ENCODE assay signal across 16 cellular contexts in the genomic region with DNA sequence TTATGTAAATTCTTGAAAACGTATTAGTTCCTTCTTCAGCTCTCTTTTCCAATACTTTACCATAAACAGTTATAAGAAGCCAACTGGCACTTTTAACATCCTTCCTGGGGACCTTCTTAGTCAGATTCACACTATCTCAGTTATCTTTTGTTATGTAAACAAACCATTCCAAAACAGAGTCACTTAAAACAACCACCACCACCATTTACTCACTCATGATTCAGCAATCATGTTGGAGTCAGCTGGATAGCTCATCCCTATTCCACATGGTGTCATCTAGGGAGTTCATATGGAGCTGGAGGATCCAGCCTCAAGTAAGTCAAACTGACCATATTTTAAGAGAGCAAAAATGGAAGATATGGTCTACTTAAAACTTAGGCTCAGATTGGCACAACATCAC.
"Had no signal": no experiment of that assay in that cellular context is flagged by ENCODE, and none has a peak within 500 bp of the region (broad histone marks: within the 10 kb centered on the region; RNA-seq: fewer than 3 reads in every experiment).

No MANE protein-coding gene starts in this region.

- H3K27me3 Mint-ChIP-seq: memory B cell had no signal

- H3K4me1 Mint-ChIP-seq: memory B cell had no signal

- H3K4me1 ChIP-seq: left lung, upper lobe of right lung had no signal

- H3K36me3 ChIP-seq: esophagus muscularis mucosa, left lung, upper lobe of right lung had no signal

- H3K9me3 ChIP-seq: upper lobe of right lung had no signal

- H3K4me3 Mint-ChIP-seq: activated T-cell treated with anti-CD3 and anti-CD28 coated beads, Interleukin-2, amount 50 U/mL, for 24 hours; memory B cell; nephron progenitor cell had no signal

- H3K36me3 Mint-ChIP-seq: memory B cell had no signal

- H3K27ac Mint-ChIP-seq: activated naive CD4-positive, alpha-beta T cell treated with anti-CD3 and anti-CD28 coated beads, Interleukin-2, amount 50 U/mL, for 72 hours; activated T-cell treated with anti-CD3 and anti-CD28 coated beads, Interleukin-2, amount 50 U/mL, for 24 hours; memory B cell; nephron progenitor cell had no signal

- DNase-seq: activated CD4-positive, alpha-beta T cell treated with anti-CD3 and anti-CD28 coated beads, Interleukin-2, amount 50 U/mL, for 4 hours; activated effector memory CD4-positive, alpha-beta T cell treated with Interleukin-2 at 50 U/mL for 16 hours; activated T-cell treated with anti-CD3 and anti-CD28 coated beads, Interleukin-2, amount 50 U/mL, for 24 hours; amygdala; left lung; nephron progenitor cell; stimulated activated CD4-positive, alpha-beta T cell treated with anti-CD3 and anti-CD28 coated beads, Interleukin-4, amount 100 ng/mL, for 1 hour; stimulated activated CD8-positive, alpha-beta memory T cell treated with anti-CD3 and anti-CD28 coated beads, Interleukin-4, amount 100 ng/mL, for 48 hours; stimulated activated naive CD8-positive, alpha-beta T cell treated with anti-CD3 and anti-CD28 coated beads, Interleukin-15, Interleukin-2, amounts not matched to agents 100 U/mL and 50 U/mL, for 24 hours; upper lobe of right lung had no signal

- FAIRE-seq: endometrium, keratinocyte had no signal

- ATAC-seq: activated CD4-positive, CD25-positive, alpha-beta regulatory T cell treated with anti-CD3 and anti-CD28 coated beads, Interleukin-2, amount 50 U/mL, for 24 hours; activated naive CD4-positive, alpha-beta T cell treated with anti-CD3 and anti-CD28 coated beads, Interleukin-2, amount 50 U/mL, for 72 hours; left lung; stimulated activated naive CD8-positive, alpha-beta T cell treated with anti-CD3 and anti-CD28 coated beads, Interleukin-15, Interleukin-2, amounts not matched to agents 100 U/mL and 50 U/mL, for 24 hours; upper lobe of right lung had no signal

- H3K27ac ChIP-seq: esophagus muscularis mucosa, left lung, upper lobe of right lung had no signal

- H3K27me3 ChIP-seq: esophagus muscularis mucosa, left lung, upper lobe of right lung had no signal

- H3K4me3 ChIP-seq: esophagus muscularis mucosa, left lung, upper lobe of right lung had no signal
